22 cellular contexts compared by ENCODE assay signal in genomic region chr5:79301046-79301712, GRCh38.
DNase-seq lines count a peak whose midpoint lies in the region; ATAC-seq, FAIRE-seq and TF ChIP-seq lines count a peak whose summit lies in the region.
"Had no signal": no experiment of that assay in that cellular context is flagged by ENCODE, and none has a peak within 500 bp of the region (broad histone marks: within the 10 kb centered on the region; RNA-seq: fewer than 3 reads in every experiment).

No MANE protein-coding gene starts in this region.

- H3K27me3 ChIP-seq in astrocyte (ENCODE audit: insufficient read depth, low read length) = no peaks in the 10 kb centered on the region
- H3K27me3 ChIP-seq: brain microvascular endothelial cell, upper lobe of left lung had no signal

- no peak for ATAC-seq in GM19463 (IDR thresholded peaks at IDR 0.05; ENCODE audit: unreplicated experiment)
- no peak for ATAC-seq in GM18909 (IDR thresholded peaks at IDR 0.05; ENCODE audit: poor library complexity, unreplicated experiment)
- ATAC-seq: left cardiac atrium had no signal

- DNase-seq in Calu3 = peak; percentile 45
- DNase-seq in HFFc6 = peak; percentile 4
- peak; percentile 37 for DNase-seq in astrocyte (ENCODE audit: low read depth)
- peak; percentile 44 to 70 for DNase-seq in foreskin fibroblast
- no peak for DNase-seq in activated CD4-positive, alpha-beta memory T cell treated with anti-CD3 and anti-CD28 coated beads for 36 hours
- DNase-seq in nucleus accumbens (lab: John Stamatoyannopoulos, UW) = no peak
- DNase-seq: activated CD4-positive, alpha-beta T cell treated with anti-CD3 and anti-CD28 coated beads, Interleukin-2, amount 10 ng/mL, durations not matched to agents 24 days and 14 days; activated naive CD8-positive, alpha-beta T cell treated with anti-CD3 and anti-CD28 coated beads, Interleukin-2, amount 10 ng/mL, durations not matched to agents 7 days and 5 days; brain microvascular endothelial cell; cortex of kidney; left cardiac atrium; mesendoderm; naive B cell; NCI-H1436 treated with DMSO at 0.1 percent for 48 hours; NCI-H2171; SIG-M5; upper lobe of left lung had no signal

- H3K4me1 ChIP-seq in astrocyte (ENCODE audit: insufficient read depth, low read length) = peaks cover 5% of the 10 kb centered on the region

- H3K9me3 ChIP-seq in astrocyte (ENCODE audit: insufficient read depth, low read depth, low read length) = no peaks in the 10 kb centered on the region
- H3K9me3 ChIP-seq: upper lobe of left lung had no signal

- peaks cover 8% of the 10 kb centered on the region for H3K4me1 Mint-ChIP-seq in Calu3 (ENCODE audit: low read depth, unreplicated experiment)
- peaks cover 30% of the 10 kb centered on the region for H3K4me1 Mint-ChIP-seq in HFFc6 (ENCODE audit: low read depth)
- peaks cover 18% of the 10 kb centered on the region for H3K4me1 Mint-ChIP-seq in astrocyte (ENCODE audit: low read depth, unreplicated experiment)
- no peaks in the 10 kb centered on the region for H3K4me1 Mint-ChIP-seq in activated CD4-positive, alpha-beta memory T cell treated with anti-CD3 and anti-CD28 coated beads for 36 hours (ENCODE audit: low read depth)
- H3K4me1 Mint-ChIP-seq: activated CD4-positive, alpha-beta T cell treated with anti-CD3 and anti-CD28 coated beads, Interleukin-2, amount 10 ng/mL, durations not matched to agents 24 days and 14 days; activated naive CD8-positive, alpha-beta T cell treated with anti-CD3 and anti-CD28 coated beads, Interleukin-2, amount 10 ng/mL, durations not matched to agents 7 days and 5 days; naive B cell had no signal

- H4K20me1 ChIP-seq in astrocyte (ENCODE audit: insufficient read depth, low read length) = no peaks in the 10 kb centered on the region

- H3K79me2 ChIP-seq in astrocyte (ENCODE audit: insufficient read depth, low read length) = no peaks in the 10 kb centered on the region

- no peak overlapping the region for H3K9ac ChIP-seq in astrocyte (ENCODE audit: low read length)

- no peak overlapping the region for H2AFZ ChIP-seq in astrocyte (ENCODE audit: low read depth, low read length)

- H3K9me3 Mint-ChIP-seq in Calu3 (ENCODE audit: low read depth, unreplicated experiment) = no peaks in the 10 kb centered on the region
- no peaks in the 10 kb centered on the region for H3K9me3 Mint-ChIP-seq in HFFc6
- H3K9me3 Mint-ChIP-seq in astrocyte (ENCODE audit: unreplicated experiment) = no peaks in the 10 kb centered on the region
- no peaks in the 10 kb centered on the region for H3K9me3 Mint-ChIP-seq in activated CD4-positive, alpha-beta memory T cell treated with anti-CD3 and anti-CD28 coated beads for 36 hours
- H3K9me3 Mint-ChIP-seq: activated CD4-positive, alpha-beta T cell treated with anti-CD3 and anti-CD28 coated beads, Interleukin-2, amount 10 ng/mL, durations not matched to agents 24 days and 14 days; activated naive CD8-positive, alpha-beta T cell treated with anti-CD3 and anti-CD28 coated beads, Interleukin-2, amount 10 ng/mL, durations not matched to agents 7 days and 5 days; naive B cell; T-helper 1 cell treated with Interleukin-12 subunit alpha and Interleukin-12 subunit beta and Interleukin-4 antibody, amounts not matched to agents 30 μg/mL and 1 μg/mL, for 36 hours had no signal

- POLR2A ChIA-PET in activated CD4-positive, alpha-beta memory T cell treated with anti-CD3 and anti-CD28 coated beads for 36 hours (lab: Charles Lee) = no interaction called here

- intact Hi-C loops in Calu3 (cut with micrococcal nuclease; ENCODE audit: unreplicated experiment) = no loop called here
- intact Hi-C loops in activated CD4-positive, alpha-beta memory T cell treated with anti-CD3 and anti-CD28 coated beads for 36 hours (cut with micrococcal nuclease) = no loop called here

- H3K36me3 ChIP-seq in astrocyte (ENCODE audit: insufficient read depth, low read length) = no peaks in the 10 kb centered on the region
- H3K36me3 ChIP-seq: brain microvascular endothelial cell had no signal

- H3K4me3 ChIP-seq in astrocyte (ENCODE audit: insufficient read depth, low read depth, low read length) (no peak overlapping the region), foreskin fibroblast (ENCODE audit: low read depth in 1 of 2, low read length in 2 of 2) (no peak overlapping the region)
- H3K4me3 ChIP-seq: upper lobe of left lung had no signal

- no peak overlapping the region for H3K27ac ChIP-seq in astrocyte (ENCODE audit: low read depth, low read length)
- H3K27ac ChIP-seq: brain microvascular endothelial cell, upper lobe of left lung had no signal

- no peaks in the 10 kb centered on the region for H3K27me3 Mint-ChIP-seq in Calu3 (ENCODE audit: unreplicated experiment)
- H3K27me3 Mint-ChIP-seq in HFFc6 (ENCODE audit: insufficient read depth) = no peaks in the 10 kb centered on the region; the same call in 1 of the 2 replicates
- no peaks in the 10 kb centered on the region for H3K27me3 Mint-ChIP-seq in astrocyte (ENCODE audit: low read depth, unreplicated experiment)
- no peaks in the 10 kb centered on the region for H3K27me3 Mint-ChIP-seq in activated CD4-positive, alpha-beta memory T cell treated with anti-CD3 and anti-CD28 coated beads for 36 hours
- H3K27me3 Mint-ChIP-seq: activated CD4-positive, alpha-beta T cell treated with anti-CD3 and anti-CD28 coated beads, Interleukin-2, amount 10 ng/mL, durations not matched to agents 24 days and 14 days; activated naive CD8-positive, alpha-beta T cell treated with anti-CD3 and anti-CD28 coated beads, Interleukin-2, amount 10 ng/mL, durations not matched to agents 7 days and 5 days; B cell; naive B cell had no signal

- TF ChIP-seq CTCF in Calu3 (IDR thresholded peaks at IDR 0.05; ENCODE audit: unreplicated experiment) = no peak
- TF ChIP-seq CTCF in HFFc6 (IDR thresholded peaks at IDR 0.05) = no peak
- TF ChIP-seq CTCF in astrocyte (IDR thresholded peaks at IDR 0.05; ENCODE audit: insufficient read depth, low read depth, low read length) = no peak
- no peak for TF ChIP-seq CTCF in foreskin fibroblast (IDR thresholded peaks at IDR 0.05; ENCODE audit: low read depth, low read length)

- CTCF ChIA-PET in Calu3 (lab: Charles Lee) = interaction anchor here (0.5 to 1.3 kb wide), 7 partner anchors 10 to 1488 kb away, joined by 3 to 8 read pairs (median 4); no protein-coding TSS in a partner anchor
- CTCF ChIA-PET in activated CD4-positive, alpha-beta memory T cell treated with anti-CD3 and anti-CD28 coated beads for 36 hours (lab: Charles Lee) = no interaction called here

- FAIRE-seq in astrocyte (lab: Jason Lieb, UNC) = peak; percentile 49
- FAIRE-seq: H1 had no signal

- H3K4me3 Mint-ChIP-seq in Calu3 (ENCODE audit: low read depth, unreplicated experiment) = peak overlapping the region; percentile 17
- H3K4me3 Mint-ChIP-seq in HFFc6 = no peak overlapping the region
- no peak overlapping the region for H3K4me3 Mint-ChIP-seq in astrocyte (ENCODE audit: unreplicated experiment)
- H3K4me3 Mint-ChIP-seq in activated CD4-positive, alpha-beta memory T cell treated with anti-CD3 and anti-CD28 coated beads for 36 hours = no peak overlapping the region
- H3K4me3 Mint-ChIP-seq: activated CD4-positive, alpha-beta T cell treated with anti-CD3 and anti-CD28 coated beads, Interleukin-2, amount 10 ng/mL, durations not matched to agents 24 days and 14 days; activated naive CD8-positive, alpha-beta T cell treated with anti-CD3 and anti-CD28 coated beads, Interleukin-2, amount 10 ng/mL, durations not matched to agents 7 days and 5 days; B cell; naive B cell; T-helper 1 cell treated with Interleukin-12 subunit alpha and Interleukin-12 subunit beta and Interleukin-4 antibody, amounts not matched to agents 30 μg/mL and 1 μg/mL, for 36 hours had no signal

- peaks cover 7% of the 10 kb centered on the region for H3K36me3 Mint-ChIP-seq in Calu3 (ENCODE audit: insufficient read depth, unreplicated experiment)
- peaks cover 4% of the 10 kb centered on the region; the same call in 1 of the 2 replicates for H3K36me3 Mint-ChIP-seq in HFFc6 (ENCODE audit: low read depth)
- H3K36me3 Mint-ChIP-seq in astrocyte (ENCODE audit: low read depth, unreplicated experiment) = peaks cover 3% of the 10 kb centered on the region
- peaks cover 22% of the 10 kb centered on the region for H3K36me3 Mint-ChIP-seq in activated CD4-positive, alpha-beta memory T cell treated with anti-CD3 and anti-CD28 coated beads for 36 hours

- BruUV-seq in Calu3 (replicated peaks; lab: Mats Ljungman, UMichigan) = no TSS peak

- no peak overlapping the region for H3K4me2 ChIP-seq in astrocyte (ENCODE audit: low read length)

- H3K27ac Mint-ChIP-seq in Calu3 (ENCODE audit: unreplicated experiment) (no peak overlapping the region), HFFc6 (no peak overlapping the region), astrocyte (ENCODE audit: unreplicated experiment) (peak overlapping the region; percentile 29)
- no peak overlapping the region for H3K27ac Mint-ChIP-seq in activated CD4-positive, alpha-beta memory T cell treated with anti-CD3 and anti-CD28 coated beads for 36 hours
- H3K27ac Mint-ChIP-seq: activated CD4-positive, alpha-beta T cell treated with anti-CD3 and anti-CD28 coated beads, Interleukin-2, amount 10 ng/mL, durations not matched to agents 24 days and 14 days; activated naive CD8-positive, alpha-beta T cell treated with anti-CD3 and anti-CD28 coated beads, Interleukin-2, amount 10 ng/mL, durations not matched to agents 7 days and 5 days; B cell; T-helper 1 cell treated with Interleukin-12 subunit alpha and Interleukin-12 subunit beta and Interleukin-4 antibody, amounts not matched to agents 30 μg/mL and 1 μg/mL, for 36 hours had no signal

Comparison
In these comparisons a context has a peak if more than half of its experiments do, and no peak if none do; other contexts are left out.
1. DNase-seq: peak in Calu3 (single experiment), HFFc6 (single experiment), astrocyte (single experiment) and foreskin fibroblast (2 of 2); none in activated CD4-positive, alpha-beta memory T cell treated with anti-CD3 and anti-CD28 coated beads for 36 hours (single experiment) and nucleus accumbens (0 of 56).